15 cellular contexts compared by ENCODE assay signal in genomic region chr14:32134448-32135070, GRCh38. TPM values are rescaled to one million over a fixed set of nuclear protein-coding genes. Genes with fewer than 3 reads are reported as not detected.
DNase-seq lines count a peak whose midpoint lies in the region; ATAC-seq and TF ChIP-seq lines count a peak whose summit lies in the region.
"Had no signal": no experiment of that assay in that cellular context is flagged by ENCODE, and none has a peak within 500 bp of the region (broad histone marks: within the 10 kb centered on the region; RNA-seq: fewer than 3 reads in every experiment).

No MANE protein-coding gene starts in this region.

- DNase-seq in MCF 10A (ENCODE audit: unreplicated experiment) (no peak), breast epithelium (ENCODE audit: low spot score in 2 of 2) (no peak), NCI-H345 treated with DMSO at 0.1 percent for 48 hours (lab: John Stamatoyannopoulos, UW; ENCODE audit: unreplicated experiment) (peak; percentile 43), fibroblast of lung (ENCODE audit: low read depth in 2 of 2) (peak; percentile 34 to 67), type B pancreatic cell (ENCODE audit: extremely low spot score, unreplicated experiment) (no peak), lower lobe of right lung (no peak), glutamatergic neuron (no peak), AG20443 (ENCODE audit: low spot score) (no peak)
- DNase-seq: adrenal gland; KBM-7; stimulated activated CD4-positive, alpha-beta T cell treated with anti-CD3 and anti-CD28 coated beads, Interleukin-2, amount 100 ng/mL, for 48 hours; uterus had no signal

- H3K9me3 Mint-ChIP-seq in MCF 10A (ENCODE audit: unreplicated experiment), result no peaks in the 10 kb centered on the region
- H3K9me3 Mint-ChIP-seq in type B pancreatic cell, result peaks cover 9% of the 10 kb centered on the region
- H3K9me3 Mint-ChIP-seq in glutamatergic neuron (ENCODE audit: unreplicated experiment), result peaks cover 5% of the 10 kb centered on the region

- no peaks in the 10 kb centered on the region for H4K20me1 ChIP-seq in fibroblast of lung (ENCODE audit: control insufficient read depth, extremely low read depth, insufficient read depth, low read length)

- H3K4me3 Mint-ChIP-seq in MCF 10A (ENCODE audit: unreplicated experiment) (no peak overlapping the region), type B pancreatic cell (no peak overlapping the region), glutamatergic neuron (ENCODE audit: unreplicated experiment) (no peak overlapping the region)
- H3K4me3 Mint-ChIP-seq: stimulated activated memory B cell treated with anti-CD40 and anti-IgM and Interleukin-4, amounts not matched to agents 10 μg/mL and 1 μg/mL and 100 μg/mL, for 72 hours had no signal

- no peak for ATAC-seq in lower lobe of right lung
- ATAC-seq: Right ventricle myocardium inferior; stimulated activated memory B cell treated with anti-CD40 and anti-IgM and Interleukin-4, amounts not matched to agents 10 μg/mL and 1 μg/mL and 100 μg/mL, for 72 hours had no signal

- POLR2A ChIA-PET in MCF 10A (lab: Yijun Ruan, JAX), result interaction anchor here (1.2 kb wide), 1 partner anchor 48 kb away, joined by 3 read pairs; no protein-coding TSS in a partner anchor

- H3K4me1 ChIP-seq in breast epithelium (peaks cover 0 to 4% of the 10 kb centered on the region in 2 donors), fibroblast of lung (ENCODE audit: control insufficient read depth, extremely low read depth, insufficient read depth, low read length) (no peaks in the 10 kb centered on the region), lower lobe of right lung (no peaks in the 10 kb centered on the region)
- H3K4me1 ChIP-seq: adrenal gland, parathyroid adenoma, uterus had no signal

- no peak overlapping the region for H3K9ac ChIP-seq in fibroblast of lung (ENCODE audit: insufficient read depth, low read length)
- H3K9ac ChIP-seq: parathyroid adenoma had no signal

- TF ChIP-seq POLR2A in breast epithelium (IDR thresholded peaks at IDR 0.05), result no peak

- H3K27me3 Mint-ChIP-seq in MCF 10A (ENCODE audit: insufficient read depth, unreplicated experiment), result no peaks in the 10 kb centered on the region
- no peaks in the 10 kb centered on the region for H3K27me3 Mint-ChIP-seq in type B pancreatic cell
- no peaks in the 10 kb centered on the region for H3K27me3 Mint-ChIP-seq in glutamatergic neuron (ENCODE audit: unreplicated experiment)
- H3K27me3 Mint-ChIP-seq: stimulated activated memory B cell treated with anti-CD40 and anti-IgM and Interleukin-4, amounts not matched to agents 10 μg/mL and 1 μg/mL and 100 μg/mL, for 72 hours had no signal

- H3K4me2 ChIP-seq in fibroblast of lung (ENCODE audit: extremely low read depth, insufficient read depth, low read length), result no peak overlapping the region

- no peaks in the 10 kb centered on the region for H3K79me2 ChIP-seq in fibroblast of lung (ENCODE audit: control insufficient read depth, insufficient read depth, low read length)

- H3K9me3 ChIP-seq in breast epithelium (peaks cover 12 to 21% of the 10 kb centered on the region in 2 donors), fibroblast of lung (ENCODE audit: control insufficient read depth, insufficient read depth, low read depth, low read length) (no peaks in the 10 kb centered on the region), lower lobe of right lung (peaks cover 18% of the 10 kb centered on the region)
- H3K9me3 ChIP-seq: adrenal gland had no signal

- intact Hi-C loops in MCF 10A (cut with micrococcal nuclease), result no loop called here
- intact Hi-C loops in breast epithelium (cut with DNase I; ENCODE audit: low total_unique reads), result no loop called here
- intact Hi-C loops in lower lobe of right lung (cut with DNase I), result no loop called here

- peaks cover 49% of the 10 kb centered on the region for H3K36me3 Mint-ChIP-seq in MCF 10A (ENCODE audit: insufficient read depth, unreplicated experiment)
- peaks cover 68% of the 10 kb centered on the region for H3K36me3 Mint-ChIP-seq in type B pancreatic cell
- H3K36me3 Mint-ChIP-seq in glutamatergic neuron (ENCODE audit: unreplicated experiment), result peaks cover 25% of the 10 kb centered on the region

- no TSS peak for BruUV-seq in MCF 10A (replicated peaks; lab: Mats Ljungman, UMichigan)

- CTCF ChIA-PET in MCF 10A (lab: Yijun Ruan, JAX), result no interaction called here

- H3K27ac ChIP-seq in breast epithelium, result no peak overlapping the region
- H3K27ac ChIP-seq in fibroblast of lung (ENCODE audit: insufficient read depth, low read length), result no peak overlapping the region
- H3K27ac ChIP-seq in lower lobe of right lung, result no peak overlapping the region
- H3K27ac ChIP-seq: adrenal gland, parathyroid adenoma, uterus had no signal

- no peak overlapping the region for H2AFZ ChIP-seq in fibroblast of lung (ENCODE audit: low read length)
- H2AFZ ChIP-seq: parathyroid adenoma had no signal

- H3K27me3 ChIP-seq in breast epithelium (no peaks in the 10 kb centered on the region), fibroblast of lung (ENCODE audit: control insufficient read depth, insufficient read depth, low read length) (no peaks in the 10 kb centered on the region), lower lobe of right lung (ENCODE audit: low read depth) (no peaks in the 10 kb centered on the region)
- H3K27me3 ChIP-seq: adrenal gland, uterus had no signal

- H3K27ac Mint-ChIP-seq in MCF 10A (ENCODE audit: low read depth, unreplicated experiment), result peak overlapping the region; percentile 44
- H3K27ac Mint-ChIP-seq in type B pancreatic cell, result peak overlapping the region; percentile 46
- no peak overlapping the region for H3K27ac Mint-ChIP-seq in glutamatergic neuron (ENCODE audit: unreplicated experiment)
- H3K27ac Mint-ChIP-seq: stimulated activated memory B cell treated with anti-CD40 and anti-IgM and Interleukin-4, amounts not matched to agents 10 μg/mL and 1 μg/mL and 100 μg/mL, for 72 hours had no signal

- peaks cover 6% of the 10 kb centered on the region for H3K36me3 ChIP-seq in breast epithelium
- H3K36me3 ChIP-seq in fibroblast of lung (ENCODE audit: control insufficient read depth, insufficient read depth, low read length), result no peaks in the 10 kb centered on the region
- H3K36me3 ChIP-seq in lower lobe of right lung, result no peaks in the 10 kb centered on the region
- H3K36me3 ChIP-seq: adrenal gland, uterus had no signal

- TF ChIP-seq CTCF in MCF 10A (IDR thresholded peaks at IDR 0.05; ENCODE audit: unreplicated experiment) (no peak), breast epithelium (IDR thresholded peaks at IDR 0.05) (no peak), fibroblast of lung (conservative IDR thresholded peaks at IDR 0.05 in 1 of 2, IDR thresholded peaks at IDR 0.05 in 1 of 2; ENCODE audit: low read depth in 1 of 2, low read length in 2 of 2) (no peak), type B pancreatic cell (conservative IDR thresholded peaks at IDR 0.05) (no peak), lower lobe of right lung (IDR thresholded peaks at IDR 0.05) (no peak), glutamatergic neuron (IDR thresholded peaks at IDR 0.05; ENCODE audit: partially characterized antibody, unreplicated experiment) (no peak)

- no peak overlapping the region for H3K4me3 ChIP-seq in breast epithelium
- no peak overlapping the region for H3K4me3 ChIP-seq in fibroblast of lung (replicated peaks in 1 of 4; ENCODE audit: control extremely low read depth in 1 of 4, insufficient read depth in 1 of 4, low read depth in 3 of 4, low read length in 4 of 4)
- H3K4me3 ChIP-seq in lower lobe of right lung, result no peak overlapping the region
- H3K4me3 ChIP-seq: adrenal gland, uterus had no signal

- H3K4me1 Mint-ChIP-seq in MCF 10A (ENCODE audit: insufficient read depth, unreplicated experiment) (peaks cover 15% of the 10 kb centered on the region), type B pancreatic cell (ENCODE audit: unreplicated experiment) (peaks cover 9% of the 10 kb centered on the region), glutamatergic neuron (ENCODE audit: low read depth, unreplicated experiment) (peaks cover 3% of the 10 kb centered on the region)

RNA-seq across cellular contexts. Expression of gene ARHGAP5, which starts 57.5 kb away (rescaled TPM):
- 100 TPM in 2 replicates for total RNA-seq in MCF 10A (2022)
- total RNA-seq in breast epithelium, result 100 to 1,000 TPM; 115 to 189 (median 121) TPM
- 68.4 and 76.3 TPM in 2 replicates for total RNA-seq in fibroblast of lung
- 23.5 and 37.0 TPM in 2 replicates for polyA plus RNA-seq in fibroblast of lung
- polyA plus RNA-seq in fibroblast of lung (2012), result 16.7 and 25.8 TPM in 2 replicates
- polyA minus RNA-seq in fibroblast of lung (ENCODE audit: low replicate concordance), result 1.4 and 5.1 TPM in 2 replicates
- 157 and 169 TPM in 2 replicates for total RNA-seq in type B pancreatic cell (ENCODE audit: low replicate concordance)
- 97.9 TPM for total RNA-seq in lower lobe of right lung
- 73.8 TPM for total RNA-seq in glutamatergic neuron (ENCODE audit: unreplicated experiment)

Comparison
In these comparisons a context has a peak if more than half of its experiments do, and no peak if none do; other contexts are left out.
1. DNase-seq: peak in NCI-H345 treated with DMSO at 0.1 percent for 48 hours (single experiment) and fibroblast of lung (2 of 2); none in MCF 10A (single experiment), breast epithelium (0 of 2), type B pancreatic cell (single experiment), lower lobe of right lung (single experiment), glutamatergic neuron (single experiment) and AG20443 (single experiment).